ENCODE assay signal across 11 cellular contexts in genomic region chr20:49505518-49505917, GRCh38. TPM values are rescaled to one million over a fixed set of nuclear protein-coding genes. Genes with fewer than 3 reads are reported as not detected.
A peak's percentile ranks its signal among the peaks of the same experiment; 100 is the strongest.
DNase-seq lines count a peak whose midpoint lies in the region; ATAC-seq and TF ChIP-seq lines count a peak whose summit lies in the region.
"Had no signal": no experiment of that assay in that cellular context is flagged by ENCODE, and none has a peak within 500 bp of the region (broad histone marks: within the 10 kb centered on the region; RNA-seq: fewer than 3 reads in every experiment).

No MANE protein-coding gene starts in this region.

- H3K4me1 Mint-ChIP-seq in Caco-2 (ENCODE audit: low read depth, unreplicated experiment): no peaks in the 10 kb centered on the region

- H3K27ac ChIP-seq in coronary artery: peak overlapping the region in 1 of 2 donors; percentile 52

- H3K4me3 ChIP-seq in Caco-2 (ENCODE audit: low read depth, low read length): no peak overlapping the region
- no peak overlapping the region for H3K4me3 ChIP-seq in coronary artery
- H3K4me3 ChIP-seq: thoracic aorta had no signal

- peaks cover 2% of the 10 kb centered on the region for H3K4me1 ChIP-seq in Caco-2

- DNase-seq in Caco-2 (peak; percentile 43 to 62), NCI-H1105 (lab: John Stamatoyannopoulos, UW) (peak; percentile 79), anterior cingulate cortex (lab: John Stamatoyannopoulos, UW) (peak in 54 of 58 donors; percentile 10 to 89 (median 44)), left kidney (ENCODE audit: low read depth, low spot score) (peak; percentile 97), coronary artery (ENCODE audit: low spot score) (no peak), HuH-7 (ENCODE audit: low spot score) (no peak)
- no peak for DNase-seq in activated CD4-positive, CD25-positive, alpha-beta regulatory T cell (lab: John Stamatoyannopoulos, UW)
- DNase-seq: SW 1271 had no signal

- no peak for ATAC-seq in GM21786 (IDR thresholded peaks at IDR 0.05; ENCODE audit: unreplicated experiment)

- peaks cover 1% of the 10 kb centered on the region; the same call in 1 of the 2 replicates for H3K27me3 ChIP-seq in Caco-2 (replicated peaks; ENCODE audit: control insufficient read depth, insufficient read depth, low read length)

- CTCF ChIA-PET in Caco-2 (lab: Charles Lee): interaction anchor here (0.7 to 2.1 kb wide), 8 partner anchors 10 to 259 kb away, joined by 3 to 19 read pairs (median 4); no protein-coding TSS in a partner anchor

- no TSS peak for BruUV-seq in Caco-2 (replicated peaks; lab: Mats Ljungman, UMichigan)

- intact Hi-C loops in Caco-2 (cut with micrococcal nuclease; ENCODE audit: unreplicated experiment): no loop called here

- no peak overlapping the region for H3K4me3 Mint-ChIP-seq in Caco-2 (ENCODE audit: unreplicated experiment)

- TF ChIP-seq CTCF in Caco-2 (IDR thresholded peaks at IDR 0.05; ENCODE audit: insufficient read depth in 1 of 2, low read depth in 1 of 2, low read length in 1 of 2, severe bottlenecking in 1 of 2, unreplicated experiment in 1 of 2) (no peak), coronary artery (IDR thresholded peaks at IDR 0.05) (no peak)

- no peak overlapping the region for H3K27ac Mint-ChIP-seq in Caco-2 (ENCODE audit: unreplicated experiment)
- H3K27ac Mint-ChIP-seq: progenitor cell of endocrine pancreas had no signal

- peaks cover 2% of the 10 kb centered on the region for H3K27me3 Mint-ChIP-seq in Caco-2 (ENCODE audit: insufficient read depth, unreplicated experiment)
- H3K27me3 Mint-ChIP-seq: progenitor cell of endocrine pancreas had no signal

- H3K36me3 ChIP-seq in Caco-2 (ENCODE audit: control insufficient read depth, insufficient read depth, low read length): no peaks in the 10 kb centered on the region

- no peaks in the 10 kb centered on the region for H3K9me3 ChIP-seq in Caco-2
- H3K9me3 ChIP-seq: thoracic aorta had no signal

- no peaks in the 10 kb centered on the region for H3K36me3 Mint-ChIP-seq in Caco-2 (ENCODE audit: insufficient read depth, unreplicated experiment)

- POLR2A ChIA-PET in Caco-2 (lab: Charles Lee): no interaction called here

- no peaks in the 10 kb centered on the region for H3K9me3 Mint-ChIP-seq in Caco-2 (ENCODE audit: unreplicated experiment)

RNA-seq across cellular contexts. Expression of gene KCNB1, which starts 23.1 kb away (rescaled TPM):
- total RNA-seq in Caco-2 (2022): 0.09 TPM in 1 of 2 replicates, not detected in the other

Comparison
In these comparisons a context has a peak if more than half of its experiments do, and no peak if none do; other contexts are left out.
1. DNase-seq: peak in Caco-2 (2 of 2), NCI-H1105 (single experiment), anterior cingulate cortex (54 of 58) and left kidney (single experiment); none in activated CD4-positive, CD25-positive, alpha-beta regulatory T cell (0 of 4), coronary artery (single experiment) and HuH-7 (single experiment).